ENCODE assay signal across 15 cellular contexts in the genomic region with DNA sequence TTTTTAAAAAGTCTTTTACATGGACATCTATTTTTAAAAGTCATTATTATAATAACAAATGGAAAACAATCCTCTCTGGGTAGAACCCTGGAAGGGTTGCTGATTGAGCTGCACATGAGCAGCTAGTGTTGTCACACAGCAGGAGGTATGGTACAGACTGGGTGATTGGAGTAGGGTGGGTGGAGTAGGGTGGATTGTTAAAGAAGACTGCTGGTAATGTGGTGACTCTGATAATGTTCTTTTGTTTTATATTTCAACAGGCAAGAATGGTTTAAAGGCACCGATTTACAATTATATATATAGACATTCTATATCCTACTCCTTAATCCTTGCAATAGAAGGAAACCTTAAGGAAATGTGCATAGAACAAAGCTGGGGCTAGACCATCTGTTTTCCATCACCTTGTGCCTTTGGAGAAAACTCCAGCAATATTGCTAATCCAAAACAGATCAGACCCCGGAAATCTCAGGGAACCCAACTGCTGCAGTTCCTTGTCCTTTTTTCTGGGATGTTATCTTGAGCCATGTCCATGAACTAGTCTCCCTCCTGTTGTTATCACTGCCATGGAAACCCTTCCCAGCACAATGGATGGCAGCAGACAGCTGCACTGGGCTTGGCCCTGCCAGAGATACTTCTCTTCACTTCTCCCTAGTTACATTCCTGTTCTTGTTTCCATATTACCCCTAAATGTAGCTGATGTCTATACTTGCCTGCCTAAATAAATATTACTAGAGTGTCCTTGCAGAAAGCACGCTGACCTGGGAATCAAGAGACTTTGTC.
"Had no signal": no experiment of that assay in that cellular context is flagged by ENCODE, and none has a peak within 500 bp of the region (broad histone marks: within the 10 kb centered on the region; RNA-seq: fewer than 3 reads in every experiment).

No MANE protein-coding gene starts in this region.

- H3K79me2 ChIP-seq: hepatocyte had no signal

- H3K27me3 ChIP-seq: hepatocyte, left lung, testis had no signal

- H3K4me2 ChIP-seq: hepatocyte, smooth muscle cell had no signal

- H3K4me1 ChIP-seq: left lung, prostate gland, testis had no signal

- H3K4me3 ChIP-seq: dorsolateral prefrontal cortex, hepatocyte, left lung, prostate gland, smooth muscle cell had no signal

- H2AFZ ChIP-seq: hepatocyte had no signal

- ATAC-seq: activated CD4-positive, CD25-positive, alpha-beta regulatory T cell treated with anti-CD3 and anti-CD28 coated beads, Interleukin-2, amount 50 U/mL, for 24 hours; left lung; stimulated activated naive CD8-positive, alpha-beta T cell treated with anti-CD3 and anti-CD28 coated beads, Interleukin-15, amount 100 ng/mL, for 72 hours; T-cell had no signal

- H3K27ac ChIP-seq: dorsolateral prefrontal cortex, hepatocyte, left lung, prostate gland, testis had no signal

- DNase-seq: activated naive CD8-positive, alpha-beta T cell treated with anti-CD3 and anti-CD28 coated beads, Interleukin-2, amount 10 ng/mL, durations not matched to agents 7 days and 5 days; aorta; dorsolateral prefrontal cortex; endodermal cell; islet precursor cell; left lung; nephron progenitor cell; stimulated activated naive CD8-positive, alpha-beta T cell treated with anti-CD3 and anti-CD28 coated beads, Interleukin-15, amount 100 ng/mL, for 72 hours; T-cell; T-helper 9 cell; testis had no signal

- H3K9me3 ChIP-seq: left lung, prostate gland, testis had no signal

- H3K36me3 ChIP-seq: left lung, prostate gland had no signal
